8 cellular contexts compared by ENCODE assay signal in genomic region chr16:89575247-89576172, GRCh38. TPM values are rescaled to one million over a fixed set of nuclear protein-coding genes. Genes with fewer than 3 reads are reported as not detected.
DNase-seq lines count a peak whose midpoint lies in the region; ATAC-seq and TF ChIP-seq lines count a peak whose summit lies in the region.

Gene CPNE7 (plus strand): TSS chr16:89575758. CDS start chr16:89575898, 140 bp downstream.

- H3F3A ChIP-seq in neural cell (ENCODE audit: insufficient read depth, low read length, poor library complexity, severe bottlenecking) = no peaks in the 10 kb centered on the region

- H3K4me2 ChIP-seq in neural cell (ENCODE audit: low read length) = no peak within 1 kb of the TSS

- H3K27me3 ChIP-seq in neural cell (ENCODE audit: insufficient read depth, low read depth, low read length) (peaks cover 44% of the 10 kb centered on the region), gastroesophageal sphincter (peaks cover 75% of the 10 kb centered on the region)

- H3K9me2 ChIP-seq in neural cell (ENCODE audit: insufficient read depth, low read length) = no peaks in the 10 kb centered on the region

- H3K4me3 Mint-ChIP-seq in central memory CD8-positive, alpha-beta T cell = peak within 1 kb of the TSS; percentile 48

- H2AFZ ChIP-seq in neural cell (ENCODE audit: low read depth, low read length) = no peak within 1 kb of the TSS

- H3K4me1 ChIP-seq in gastroesophageal sphincter = peaks cover 0 to 24% (median 14%) of the 10 kb centered on the region in 3 donors

- no CpG with 5 or more reads among the region's 105 CpGs for WGBS in gastroesophageal sphincter (ENCODE audit: low coverage in 1 of 2), 2 donors

- H3K4me1 Mint-ChIP-seq in central memory CD8-positive, alpha-beta T cell = peaks cover 8% of the 10 kb centered on the region

- peak; percentile 30 for ATAC-seq in central memory CD8-positive, alpha-beta T cell (replicated peaks; ENCODE audit: extremely low read depth, poor library complexity, severe bottlenecking)
- no peak for ATAC-seq in gastroesophageal sphincter

- no peaks in the 10 kb centered on the region for H4K20me1 ChIP-seq in neural cell (ENCODE audit: insufficient read depth)

- peak; percentile 64 for DNase-seq in DMS 273 (lab: John Stamatoyannopoulos, UW; ENCODE audit: unreplicated experiment)
- DNase-seq in DMS 273 treated with DMSO at 0.1 percent for 48 hours (lab: John Stamatoyannopoulos, UW) = no peak
- DNase-seq in central memory CD8-positive, alpha-beta T cell (ENCODE audit: low spot score in 2 of 2) = no peak
- no peak for DNase-seq in NCI-H2107 treated with DMSO at 0.1 percent for 48 hours (lab: John Stamatoyannopoulos, UW; ENCODE audit: unreplicated experiment)
- no peak for DNase-seq in stimulated activated naive CD4-positive, alpha-beta T cell treated with Interleukin-2 at 50 U/mL for 16 hours (lab: John Stamatoyannopoulos, UW)

- no peaks in the 10 kb centered on the region for H3K79me2 ChIP-seq in neural cell (replicated peaks; ENCODE audit: insufficient read depth, low read length)

- H3K9ac ChIP-seq in neural cell (ENCODE audit: low read length) = peak within 1 kb of the TSS; percentile 16

- no peak for TF ChIP-seq POLR2A in gastroesophageal sphincter (IDR thresholded peaks at IDR 0.05)

- H3K36me3 Mint-ChIP-seq in central memory CD8-positive, alpha-beta T cell (ENCODE audit: insufficient read depth) = peaks cover 7% of the 10 kb centered on the region

- H3K36me3 ChIP-seq in KOPT-K1 (ENCODE audit: insufficient read depth, low read length) (peaks cover 21% of the 10 kb centered on the region; the same call in 1 of the 2 replicates), neural cell (ENCODE audit: insufficient read depth, low read length) (no peaks in the 10 kb centered on the region), gastroesophageal sphincter (no peaks in the 10 kb centered on the region)

- no peak for TF ChIP-seq RAD21 in neural cell (conservative IDR thresholded peaks at IDR 0.05)

- H3K4me3 ChIP-seq in neural cell (ENCODE audit: low read length) (peak within 1 kb of the TSS; percentile 58), gastroesophageal sphincter (peak within 1 kb of the TSS in 1 of 2 donors; percentile 34)

- H3K27ac ChIP-seq in KOPT-K1 (ENCODE audit: low read depth, low read length, poor library complexity, severe bottlenecking) (peak within 1 kb of the TSS; percentile 50), neural cell (ENCODE audit: low read length) (no peak within 1 kb of the TSS), gastroesophageal sphincter (no peak within 1 kb of the TSS)

- H3K27me3 Mint-ChIP-seq in central memory CD8-positive, alpha-beta T cell = peaks cover 26% of the 10 kb centered on the region

- no peak for TF ChIP-seq EP300 in neural cell (conservative IDR thresholded peaks at IDR 0.05; ENCODE audit: poor library complexity, severe bottlenecking)
- no peak for TF ChIP-seq EP300 in gastroesophageal sphincter (IDR thresholded peaks at IDR 0.05)

- H3K27ac Mint-ChIP-seq in central memory CD8-positive, alpha-beta T cell (ENCODE audit: low read depth) = no peak within 1 kb of the TSS

- TF ChIP-seq CTCF in neural cell (IDR thresholded peaks at IDR 0.05; ENCODE audit: poor library complexity, severe bottlenecking) = no peak
- no peak for TF ChIP-seq CTCF in gastroesophageal sphincter (IDR thresholded peaks at IDR 0.05)

- H3K9me3 ChIP-seq in KOPT-K1 (ENCODE audit: insufficient read depth, low read length, poor library complexity, severe bottlenecking) (peaks cover 14% of the 10 kb centered on the region), neural cell (ENCODE audit: low read length) (no peaks in the 10 kb centered on the region), gastroesophageal sphincter (no peaks in the 10 kb centered on the region)

- no peaks in the 10 kb centered on the region for H3K9me3 Mint-ChIP-seq in central memory CD8-positive, alpha-beta T cell

TF ChIP-seq in neural cell, 6 proteins besides CTCF, POLR2A, EP300 and RAD21:
- TF ChIP-seq EZH2 (IDR thresholded peaks at IDR 0.05; ENCODE audit: borderline replicate concordance, insufficient read depth, low read length, poor library complexity, severe bottlenecking) = peak; percentile 84
- TF ChIP-seq TAF1 (IDR thresholded peaks at IDR 0.05; ENCODE audit: low read depth) = no peak

RNA-seq across cellular contexts. Expression of gene CPNE7, which starts in this region (rescaled TPM):
- 0.15 and 3.8 TPM in 2 replicates for polyA plus RNA-seq in neural cell
- 1.5 TPM in 1 of 2 replicates, not detected in the other for polyA minus RNA-seq in neural cell
- total RNA-seq in gastroesophageal sphincter = 1 to 10 TPM in 1 of 4 donors, under 1 TPM in 1, not detected in 2; 0.67 to 1.8 TPM
